In genomic region chr12:42469355-42470006, GRCh38 we compare ENCODE assay signal across 8 cellular contexts.
A peak's percentile ranks its signal among the peaks of the same experiment; 100 is the strongest.
DNase-seq lines count a peak whose midpoint lies in the region; ATAC-seq, FAIRE-seq and TF ChIP-seq lines count a peak whose summit lies in the region.

No MANE protein-coding gene starts in this region.

- FAIRE-seq in GM12892 (lab: Jason Lieb, UNC) = peak; percentile 86

- no peaks in the 10 kb centered on the region for H3K36me3 Mint-ChIP-seq in activated naive CD4-positive, alpha-beta T cell treated with anti-CD3 and anti-CD28 coated beads, Interleukin-2, amount 50 U/mL, for 72 hours

- no peak for TF ChIP-seq POLR2A in GM12892 (IDR thresholded peaks at IDR 0.05; ENCODE audit: low read depth, low read length)

- peak; percentile 96 for ATAC-seq in GM19467 (IDR thresholded peaks at IDR 0.05; ENCODE audit: unreplicated experiment)
- peak; percentile 96 for ATAC-seq in HG03457 (IDR thresholded peaks at IDR 0.05; ENCODE audit: unreplicated experiment)
- ATAC-seq in activated naive CD4-positive, alpha-beta T cell treated with anti-CD3 and anti-CD28 coated beads, Interleukin-2, amount 50 U/mL, for 72 hours = peak; percentile 58 to 90

- DNase-seq in GM12892 (ENCODE audit: insufficient read length) (peak; percentile 42), OCI-M2 (lab: John Stamatoyannopoulos, UW; ENCODE audit: unreplicated experiment) (no peak), NCI-H2227 treated with DMSO at 0.1 percent for 48 hours (lab: John Stamatoyannopoulos, UW) (no peak), superior temporal gyrus (ENCODE audit: extremely low spot score) (no peak)
- DNase-seq in activated naive CD4-positive, alpha-beta T cell treated with anti-CD3 and anti-CD28 coated beads, Interleukin-2, amount 50 U/mL, for 72 hours (ENCODE audit: low spot score in 2 of 2) = peak in 1 of 2 donors; percentile 11
- no peak for DNase-seq in NK-92 treated with Interleukin-12 subunit alpha and Interleukin-12 subunit beta, amount 100 ng/mL, for 24 hours (lab: John Stamatoyannopoulos, UW)

- no peaks in the 10 kb centered on the region for H3K9me3 Mint-ChIP-seq in activated naive CD4-positive, alpha-beta T cell treated with anti-CD3 and anti-CD28 coated beads, Interleukin-2, amount 50 U/mL, for 72 hours

- H3K27ac Mint-ChIP-seq in activated naive CD4-positive, alpha-beta T cell treated with anti-CD3 and anti-CD28 coated beads, Interleukin-2, amount 50 U/mL, for 72 hours = no peak overlapping the region
